1 cellular context compared by ENCODE assay signal in the genomic region with DNA sequence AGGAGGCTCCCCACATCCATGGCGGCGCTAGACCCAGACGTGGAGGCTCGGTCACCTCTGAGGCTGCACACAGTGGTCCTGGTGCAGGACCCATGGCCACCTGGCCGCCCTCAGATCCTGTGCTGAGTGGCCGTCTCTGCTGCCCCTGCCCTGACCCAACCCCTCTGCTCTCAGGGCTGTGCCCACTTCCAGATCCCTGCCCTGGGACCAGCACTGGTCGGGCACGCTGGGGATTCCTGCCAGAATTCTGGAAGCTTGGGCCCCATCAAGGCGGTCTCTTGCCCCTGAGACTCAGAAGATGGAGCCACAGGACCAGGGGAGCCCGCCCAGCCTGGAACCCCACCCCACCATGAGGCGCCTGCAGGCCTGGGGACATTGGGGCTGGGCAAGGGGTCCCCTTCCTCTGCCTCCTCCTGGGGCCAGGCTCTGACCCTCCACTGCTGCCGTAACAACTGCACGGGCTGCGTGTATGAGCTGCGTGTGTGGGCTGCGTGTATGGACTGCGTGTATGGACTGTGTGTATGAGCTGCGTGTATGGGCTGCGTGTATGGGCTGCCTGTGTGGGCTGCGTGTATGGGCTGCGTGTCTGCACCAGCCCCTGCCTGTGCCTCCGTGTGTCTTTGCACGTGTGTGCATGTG.
TF ChIP-seq lines count a peak whose summit lies in the region.

No MANE protein-coding gene starts in this region.

TF ChIP-seq in WTC11, 78 proteins besides CTCF, POLR2A, EP300 and RAD21:
- TF ChIP-seq, protein P1, sequence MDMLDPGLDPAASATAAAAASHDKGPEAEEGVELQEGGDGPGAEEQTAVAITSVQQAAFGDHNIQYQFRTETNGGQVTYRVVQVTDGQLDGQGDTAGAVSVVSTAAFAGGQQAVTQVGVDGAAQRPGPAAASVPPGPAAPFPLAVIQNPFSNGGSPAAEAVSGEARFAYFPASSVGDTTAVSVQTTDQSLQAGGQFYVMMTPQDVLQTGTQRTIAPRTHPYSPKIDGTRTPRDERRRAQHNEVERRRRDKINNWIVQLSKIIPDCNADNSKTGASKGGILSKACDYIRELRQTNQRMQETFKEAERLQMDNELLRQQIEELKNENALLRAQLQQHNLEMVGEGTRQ (CRISPR knock-in tag; IDR thresholded peaks at IDR 0.05), result no peak
- TF ChIP-seq, protein P2, sequence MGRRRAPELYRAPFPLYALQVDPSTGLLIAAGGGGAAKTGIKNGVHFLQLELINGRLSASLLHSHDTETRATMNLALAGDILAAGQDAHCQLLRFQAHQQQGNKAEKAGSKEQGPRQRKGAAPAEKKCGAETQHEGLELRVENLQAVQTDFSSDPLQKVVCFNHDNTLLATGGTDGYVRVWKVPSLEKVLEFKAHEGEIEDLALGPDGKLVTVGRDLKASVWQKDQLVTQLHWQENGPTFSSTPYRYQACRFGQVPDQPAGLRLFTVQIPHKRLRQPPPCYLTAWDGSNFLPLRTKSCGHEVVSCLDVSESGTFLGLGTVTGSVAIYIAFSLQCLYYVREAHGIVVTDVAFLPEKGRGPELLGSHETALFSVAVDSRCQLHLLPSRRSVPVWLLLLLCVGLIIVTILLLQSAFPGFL (CRISPR knock-in tag; IDR thresholded peaks at IDR 0.05; ENCODE audit: borderline replicate concordance), result no peak
- TF ChIP-seq, protein P3, sequence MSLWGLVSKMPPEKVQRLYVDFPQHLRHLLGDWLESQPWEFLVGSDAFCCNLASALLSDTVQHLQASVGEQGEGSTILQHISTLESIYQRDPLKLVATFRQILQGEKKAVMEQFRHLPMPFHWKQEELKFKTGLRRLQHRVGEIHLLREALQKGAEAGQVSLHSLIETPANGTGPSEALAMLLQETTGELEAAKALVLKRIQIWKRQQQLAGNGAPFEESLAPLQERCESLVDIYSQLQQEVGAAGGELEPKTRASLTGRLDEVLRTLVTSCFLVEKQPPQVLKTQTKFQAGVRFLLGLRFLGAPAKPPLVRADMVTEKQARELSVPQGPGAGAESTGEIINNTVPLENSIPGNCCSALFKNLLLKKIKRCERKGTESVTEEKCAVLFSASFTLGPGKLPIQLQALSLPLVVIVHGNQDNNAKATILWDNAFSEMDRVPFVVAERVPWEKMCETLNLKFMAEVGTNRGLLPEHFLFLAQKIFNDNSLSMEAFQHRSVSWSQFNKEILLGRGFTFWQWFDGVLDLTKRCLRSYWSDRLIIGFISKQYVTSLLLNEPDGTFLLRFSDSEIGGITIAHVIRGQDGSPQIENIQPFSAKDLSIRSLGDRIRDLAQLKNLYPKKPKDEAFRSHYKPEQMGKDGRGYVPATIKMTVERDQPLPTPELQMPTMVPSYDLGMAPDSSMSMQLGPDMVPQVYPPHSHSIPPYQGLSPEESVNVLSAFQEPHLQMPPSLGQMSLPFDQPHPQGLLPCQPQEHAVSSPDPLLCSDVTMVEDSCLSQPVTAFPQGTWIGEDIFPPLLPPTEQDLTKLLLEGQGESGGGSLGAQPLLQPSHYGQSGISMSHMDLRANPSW (CRISPR knock-in tag; conservative IDR thresholded peaks at IDR 0.05; ENCODE audit: low read depth), result no peak
- TF ChIP-seq ZNF232 (CRISPR knock-in tag; IDR thresholded peaks at IDR 0.05), result no peak
